ENCODE assay signal across 23 cellular contexts in genomic region chr17:80096531-80097306, GRCh38. TPM values are rescaled to one million over a fixed set of nuclear protein-coding genes. Genes with fewer than 3 reads are reported as not detected.
DNase-seq lines count a peak whose midpoint lies in the region; ATAC-seq, FAIRE-seq and TF ChIP-seq lines count a peak whose summit lies in the region.
"Had no signal": no experiment of that assay in that cellular context is flagged by ENCODE, and none has a peak within 500 bp of the region (broad histone marks: within the 10 kb centered on the region; RNA-seq: fewer than 3 reads in every experiment).

No MANE protein-coding gene starts in this region.

- H2AFZ ChIP-seq in IMR-90 (replicated peaks; ENCODE audit: low read length, poor library complexity) (peak overlapping the region; percentile 33), H1 (ENCODE audit: low read length) (no peak overlapping the region), neural progenitor cell (replicated peaks) (no peak overlapping the region)

- DNase-seq in IMR-90 (no peak), NCI-H2171 treated with DMSO at 0.1 percent for 48 hours (lab: John Stamatoyannopoulos, UW) (peak; percentile 27), H1 (ENCODE audit: low read depth in 1 of 2, low spot score in 2 of 2) (peak in 1 of 2 experiments; percentile 37), neural progenitor cell (ENCODE audit: low spot score) (no peak), GM20000 (ENCODE audit: low spot score) (no peak), H54 (ENCODE audit: insufficient read length, low spot score) (no peak)
- DNase-seq in stimulated activated naive CD4-positive, alpha-beta T cell treated with Interleukin-2 at 50 U/mL for 16 hours (lab: John Stamatoyannopoulos, UW), result no peak
- DNase-seq: activated CD4-positive, alpha-beta T cell treated with anti-CD3 and anti-CD28 coated beads for 4 hours; CD4-positive, CD25-positive, alpha-beta regulatory T cell; central memory CD4-positive, alpha-beta T cell; EL; mammary epithelial cell; NCI-H1092; NCI-H2081; NCI-H510A; occipital lobe; testis had no signal

- no peaks in the 10 kb centered on the region for H4K20me1 ChIP-seq in IMR-90 (ENCODE audit: insufficient read depth, low read length)
- no peaks in the 10 kb centered on the region for H4K20me1 ChIP-seq in H1 (replicated peaks in 1 of 2; ENCODE audit: control insufficient read depth in 1 of 2, insufficient read depth in 2 of 2, low read length in 2 of 2)
- H4K20me1 ChIP-seq in neural progenitor cell (ENCODE audit: low read depth), result no peaks in the 10 kb centered on the region

- TF ChIP-seq POLR2A in IMR-90 (IDR thresholded peaks at IDR 0.05; ENCODE audit: low read depth, low read length), result no peak
- TF ChIP-seq POLR2A in H1 (IDR thresholded peaks at IDR 0.05; ENCODE audit: control extremely low read depth in 1 of 2, low read depth in 2 of 2, low read length in 2 of 2), result no peak
- TF ChIP-seq POLR2A in H54 (IDR thresholded peaks at IDR 0.05; ENCODE audit: low read depth, low read length), result no peak

- H3K4ac ChIP-seq in IMR-90 (ENCODE audit: low read depth, low read length), result no peak overlapping the region
- H3K4ac ChIP-seq in H1 (replicated peaks; ENCODE audit: insufficient read length, low read depth, low read length), result no peak overlapping the region

- CTCF ChIA-PET in IMR-90 (lab: Yijun Ruan, JAX), result no interaction called here
- CTCF ChIA-PET in H1 (lab: Charles Lee; ENCODE audit: partially characterized antibody), result interaction anchor here (0.9 to 1.9 kb wide), 4 partner anchors 11 to 42 kb away, joined by 3 to 5 read pairs (median 3); no protein-coding TSS in a partner anchor

- TF ChIP-seq CTCF in IMR-90 (conservative IDR thresholded peaks at IDR 0.05; ENCODE audit: low read depth, low read length), result no peak
- TF ChIP-seq CTCF in H1 (IDR thresholded peaks at IDR 0.05; ENCODE audit: control extremely low read depth in 1 of 3, insufficient read depth in 1 of 3, low read depth in 1 of 3, low read length in 3 of 3), result no peak
- TF ChIP-seq CTCF in neural progenitor cell (IDR thresholded peaks at IDR 0.05), result no peak
- TF ChIP-seq CTCF in GM20000 (IDR thresholded peaks at IDR 0.05; ENCODE audit: extremely low read depth, missing control alignments), result no peak

- H3K27ac ChIP-seq in IMR-90 (ENCODE audit: insufficient read depth, low read length) (no peak overlapping the region), H1 (ENCODE audit: low read depth, low read length) (no peak overlapping the region), neural progenitor cell (no peak overlapping the region)
- H3K27ac ChIP-seq: ascending aorta, SK-N-MC, testis had no signal

- H4K5ac ChIP-seq in IMR-90 (ENCODE audit: low read depth, low read length) (no peak overlapping the region), H1 (ENCODE audit: insufficient read length, low read depth, low read length) (no peak overlapping the region)

- H3K27ac Mint-ChIP-seq in neural progenitor cell, result peak overlapping the region; percentile 14
- H3K27ac Mint-ChIP-seq: activated naive CD8-positive, alpha-beta T cell; activated T-helper 1 cell treated with anti-CD3 and anti-CD28 coated beads, Interleukin-12 subunit alpha, Interleukin-12 subunit beta, Interleukin-2, Interleukin-4 antibody, amounts not matched to agents 30 ng/mL and 10 ng/mL and 1 ng/mL, durations not matched to agents 14 hours and 24 hours and 36 hours; CD4-positive, CD25-positive, alpha-beta regulatory T cell had no signal

- H3K79me2 ChIP-seq in H1 (ENCODE audit: control insufficient read depth in 1 of 2, insufficient read depth in 2 of 2, low read length in 2 of 2), result no peaks in the 10 kb centered on the region
- no peaks in the 10 kb centered on the region for H3K79me2 ChIP-seq in neural progenitor cell (ENCODE audit: low read depth)

- H3K23ac ChIP-seq in IMR-90 (ENCODE audit: low read depth, low read length), result no peak overlapping the region
- H3K23ac ChIP-seq in H1 (ENCODE audit: insufficient read length), result no peak overlapping the region

- 66% methylated on average over 4 of the region's 17 CpGs; no CpG with 5 or more reads in 1 of the 2 experiments for WGBS in IMR-90 (ENCODE audit: extremely low coverage in 2 of 2, insufficient read length in 1 of 2), 2 experiments
- 90% methylated on average over 12 of the region's 17 CpGs; no CpG with 5 or more reads in 1 of the 2 experiments for WGBS in H1 (ENCODE audit: extremely low coverage in 1 of 2, insufficient coverage in 1 of 2, insufficient read length in 1 of 2, insufficient replicate concordance in 2 of 2, low coverage in 1 of 2, low lambda C conversion rate in 2 of 2, missing lambda C conversion rate in 1 of 2), 2 experiments

- no peak overlapping the region for H2BK12ac ChIP-seq in H1 (ENCODE audit: low read depth, low read length)

- H3K56ac ChIP-seq in IMR-90 (ENCODE audit: extremely low read depth, insufficient read depth, low read length), result no peak overlapping the region
- no peak overlapping the region for H3K56ac ChIP-seq in H1 (replicated peaks; ENCODE audit: insufficient read length, low read depth, low read length)

- peaks cover 2% of the 10 kb centered on the region; the same call in 1 of the 2 replicates for H3K23me2 ChIP-seq in H1 (ENCODE audit: low read depth, low read length)

- no peak for TF ChIP-seq RAD21 in IMR-90 (IDR thresholded peaks at IDR 0.05; ENCODE audit: low read length)
- no peak for TF ChIP-seq RAD21 in H1 (IDR thresholded peaks at IDR 0.05 in 1 of 2, conservative IDR thresholded peaks at IDR 0.05 in 1 of 2; ENCODE audit: low read depth in 2 of 2, low read length in 2 of 2)

- H3K18ac ChIP-seq in IMR-90 (ENCODE audit: low read depth, low read length) (no peak overlapping the region), H1 (ENCODE audit: extremely low read depth, low read length) (no peak overlapping the region)

- H3K27me3 ChIP-seq in IMR-90 (ENCODE audit: control insufficient read depth, insufficient read depth, low read length), result peaks cover 2% of the 10 kb centered on the region
- H3K27me3 ChIP-seq in H1 (replicated peaks in 1 of 4; ENCODE audit: control insufficient read depth in 3 of 4, extremely low read depth in 1 of 4, insufficient read depth in 3 of 4, low read length in 3 of 4), result peaks cover 0 to 6% (median 5%) of the 10 kb centered on the region in 4 experiments; a peak in 3 of 7 replicates
- peaks cover 14% of the 10 kb centered on the region for H3K27me3 ChIP-seq in neural progenitor cell
- H3K27me3 ChIP-seq: ascending aorta, testis had no signal

- H3K27me3 Mint-ChIP-seq in neural progenitor cell (ENCODE audit: insufficient read depth, low read depth), result peaks cover 17% of the 10 kb centered on the region
- H3K27me3 Mint-ChIP-seq: activated naive CD8-positive, alpha-beta T cell had no signal

- H2AK5ac ChIP-seq in IMR-90 (ENCODE audit: low read depth, low read length), result no peak overlapping the region
- H2AK5ac ChIP-seq in H1 (ENCODE audit: low read depth, low read length), result no peak overlapping the region

- H3K9me3 Mint-ChIP-seq in neural progenitor cell, result no peaks in the 10 kb centered on the region
- H3K9me3 Mint-ChIP-seq: activated T-helper 1 cell treated with anti-CD3 and anti-CD28 coated beads, Interleukin-12 subunit alpha, Interleukin-12 subunit beta, Interleukin-2, Interleukin-4 antibody, amounts not matched to agents 30 ng/mL and 10 ng/mL and 1 ng/mL, durations not matched to agents 14 hours and 24 hours and 36 hours had no signal

- H4K8ac ChIP-seq in IMR-90 (ENCODE audit: low read depth in 2 of 2, low read length in 2 of 2), result no peak overlapping the region
- peak overlapping the region; percentile 46; the same call in 1 of the 2 replicates for H4K8ac ChIP-seq in H1 (ENCODE audit: extremely low read depth, insufficient read depth, low read length)

- H3K9me3 ChIP-seq in IMR-90 (ENCODE audit: control insufficient read depth, insufficient read depth, low read length) (no peaks in the 10 kb centered on the region), H1 (ENCODE audit: insufficient read depth in 2 of 2, low read depth in 1 of 2, low read length in 1 of 2) (no peaks in the 10 kb centered on the region), neural progenitor cell (ENCODE audit: low read depth) (no peaks in the 10 kb centered on the region)
- H3K9me3 ChIP-seq: ascending aorta, testis had no signal

- no peak overlapping the region for H2BK20ac ChIP-seq in IMR-90 (ENCODE audit: low read depth, low read length)
- H2BK20ac ChIP-seq in H1 (ENCODE audit: low read length), result no peak overlapping the region

- H3K4me2 ChIP-seq in IMR-90 (ENCODE audit: low read depth, low read length) (no peak overlapping the region), H1 (ENCODE audit: insufficient read depth in 1 of 2, low read depth in 2 of 2, low read length in 2 of 2) (no peak overlapping the region), neural progenitor cell (no peak overlapping the region)
- H3K4me2 ChIP-seq: smooth muscle cell had no signal

- H3K4me1 ChIP-seq in IMR-90 (ENCODE audit: control insufficient read depth, insufficient read depth, low read length) (no peaks in the 10 kb centered on the region), H1 (replicated peaks in 1 of 4; ENCODE audit: control insufficient read depth in 3 of 4, insufficient read depth in 4 of 4, low read length in 3 of 4) (no peaks in the 10 kb centered on the region; a peak in 1 of 7 replicates), neural progenitor cell (no peaks in the 10 kb centered on the region)
- H3K4me1 ChIP-seq: testis had no signal

- POLR2A ChIA-PET in IMR-90 (lab: Charles Lee; ENCODE audit: unreplicated experiment), result no interaction called here
- POLR2A ChIA-PET in H1 (lab: Charles Lee; ENCODE audit: partially characterized antibody), result no interaction called here

- H2BK120ac ChIP-seq in IMR-90 (ENCODE audit: low read depth, low read length), result no peak overlapping the region
- no peak overlapping the region for H2BK120ac ChIP-seq in H1 (replicated peaks; ENCODE audit: low read depth, low read length)

- no TSS peak for BruUV-seq in IMR-90 (replicated peaks; lab: Mats Ljungman, UMichigan)

- H3K79me1 ChIP-seq in IMR-90 (ENCODE audit: low read depth in 1 of 2, low read length in 2 of 2), result peaks cover 0 to 2% of the 10 kb centered on the region in 2 experiments; a peak in 2 of 4 replicates
- H3K79me1 ChIP-seq in H1 (ENCODE audit: low read depth, low read length), result no peaks in the 10 kb centered on the region

- in situ Hi-C loops in IMR-90 (cut with MboI; ENCODE audit: low sequenced_read_pairs), result no loop called here

- no peak for FAIRE-seq in H1 (lab: Jason Lieb, UNC)
- no peak for FAIRE-seq in H54 (lab: Jason Lieb, UNC)
- FAIRE-seq: D721Med had no signal

- H3F3A ChIP-seq in neural progenitor cell (ENCODE audit: low read depth), result no peaks in the 10 kb centered on the region

- H4K91ac ChIP-seq in IMR-90 (ENCODE audit: insufficient read depth, low read depth, low read length) (no peak overlapping the region), H1 (replicated peaks; ENCODE audit: insufficient read length, low read length) (no peak overlapping the region)

- H2BK5ac ChIP-seq in IMR-90 (ENCODE audit: low read depth, low read length, poor library complexity, severe bottlenecking), result no peak overlapping the region
- H2BK5ac ChIP-seq in H1 (ENCODE audit: low read depth, low read length), result no peak overlapping the region

- peaks cover 2% of the 10 kb centered on the region for H3K36me3 Mint-ChIP-seq in neural progenitor cell
- H3K36me3 Mint-ChIP-seq: activated naive CD8-positive, alpha-beta T cell; CD4-positive, CD25-positive, alpha-beta regulatory T cell had no signal

- no peak for TF ChIP-seq EP300 in H1 (IDR thresholded peaks at IDR 0.05; ENCODE audit: borderline replicate concordance in 1 of 2, low read depth in 2 of 2, low read length in 2 of 2)

- H2AK9ac ChIP-seq in IMR-90 (replicated peaks; ENCODE audit: low read depth, low read length, poor library complexity), result peak overlapping the region; percentile 58

- H3K36me3 ChIP-seq in IMR-90 (ENCODE audit: control insufficient read depth, insufficient read depth, low read length), result no peaks in the 10 kb centered on the region
- H3K36me3 ChIP-seq in H1 (ENCODE audit: control insufficient read depth in 2 of 4, insufficient read depth in 4 of 4, low read length in 3 of 4), result no peaks in the 10 kb centered on the region
- H3K36me3 ChIP-seq in neural progenitor cell, result no peaks in the 10 kb centered on the region
- H3K36me3 ChIP-seq: ascending aorta had no signal

- peaks cover 3% of the 10 kb centered on the region; the same call in 1 of the 2 replicates for H3K9me1 ChIP-seq in IMR-90 (ENCODE audit: insufficient read depth, low read length)

- H2BK15ac ChIP-seq in IMR-90 (ENCODE audit: low read depth, low read length) (no peak overlapping the region), H1 (ENCODE audit: low read length) (no peak overlapping the region)

- H3K4me3 ChIP-seq in IMR-90 (ENCODE audit: insufficient read depth, low read depth, low read length) (no peak overlapping the region), H1 (ENCODE audit: extremely low read depth in 1 of 4, insufficient read depth in 2 of 4, low read depth in 3 of 4, low read length in 4 of 4) (no peak overlapping the region), neural progenitor cell (no peak overlapping the region)
- H3K4me3 ChIP-seq: ascending aorta, SK-N-MC, smooth muscle cell, testis had no signal

- H3K14ac ChIP-seq in IMR-90 (replicated peaks; ENCODE audit: low read depth, low read length) (no peak overlapping the region), H1 (ENCODE audit: insufficient read length) (no peak overlapping the region)

- intact Hi-C loops in IMR-90 (cut with micrococcal nuclease), result no loop called here

- H3K4me1 Mint-ChIP-seq in neural progenitor cell, result peaks cover 13% of the 10 kb centered on the region

- H3K9ac ChIP-seq in IMR-90 (ENCODE audit: low read depth, low read length) (no peak overlapping the region), H1 (replicated peaks in 1 of 4; ENCODE audit: extremely low read depth in 1 of 4, low read depth in 3 of 4, low read length in 3 of 4) (no peak overlapping the region), neural progenitor cell (no peak overlapping the region)

- dilution Hi-C loops in IMR-90 (cut with HindIII; ENCODE audit: low sequenced_read_pairs, unreplicated experiment), result no loop called here

- H3K4me3 Mint-ChIP-seq in neural progenitor cell, result no peak overlapping the region
- H3K4me3 Mint-ChIP-seq: activated naive CD8-positive, alpha-beta T cell; activated T-helper 1 cell treated with anti-CD3 and anti-CD28 coated beads, Interleukin-12 subunit alpha, Interleukin-12 subunit beta, Interleukin-2, Interleukin-4 antibody, amounts not matched to agents 30 ng/mL and 10 ng/mL and 1 ng/mL, durations not matched to agents 14 hours and 24 hours and 36 hours had no signal

- no peak for ATAC-seq in IMR-90 (ENCODE audit: low read depth)

RNA-seq across cellular contexts. Expression of gene GAA, which starts 4.7 kb away (rescaled TPM):
- total RNA-seq in IMR-90 (2012; rRNA removed), result 2.2 and 3.3 TPM in 2 replicates
- polyA plus RNA-seq in IMR-90 (2012; rRNA removed), result 14.0 and 14.8 TPM in 2 replicates
- polyA plus RNA-seq in IMR-90 (2012; cell fraction: cytosol; rRNA removed), result 11.4 and 20.5 TPM in 2 replicates
- polyA plus RNA-seq in IMR-90 (2012; cell fraction: nucleus; rRNA removed; ENCODE audit: low replicate concordance), result 47.4 and 93.1 TPM in 2 replicates
- total RNA-seq in H1 (2021; fragmentation: NEBNext Ultra II Directional; extraction: Animal tissue kit (Norgen Biotek cat#: 25700)), result 25.3 and 30.0 TPM in 2 replicates
- 14.8 and 32.7 TPM in 2 replicates for polyA plus RNA-seq in H1 (2011; rRNA removed)
- 24.0 TPM for polyA plus RNA-seq in H1 (2011; cell fraction: cytosol; rRNA removed)
- 151 TPM for polyA plus RNA-seq in H1 (2011; cell fraction: nucleus; rRNA removed)
- 20.2 to 49.6 TPM (median 37.7 TPM) in 4 replicates for polyA plus RNA-seq in H1 (2012, experiment 1 of 2)
- polyA plus RNA-seq in H1 (2012, experiment 2 of 2), result 24.4 TPM
- 45.2 TPM for polyA plus RNA-seq in H1 (2013, experiment 1 of 2)
- polyA plus RNA-seq in H1 (2013, experiment 2 of 2), result 38.1 TPM
- polyA minus RNA-seq in H1 (2011; rRNA and poly(A)+ RNA removed), result 5.0 and 7.6 TPM in 2 replicates
- polyA minus RNA-seq in H1 (2011; cell fraction: cytosol; rRNA and poly(A)+ RNA removed), result 17.7 TPM
- polyA minus RNA-seq in H1 (2011; cell fraction: nucleus; rRNA and poly(A)+ RNA removed), result 25.7 TPM
- 15.2 and 78.3 TPM in 2 replicates for total RNA-seq in neural progenitor cell (ENCODE audit: low replicate concordance)

RNA-seq across cellular contexts. Expression of gene EIF4A3, which starts 50.2 kb away (rescaled TPM):
- total RNA-seq in IMR-90 (2012; rRNA removed) (97.1 and 110 TPM in 2 replicates), neural progenitor cell (ENCODE audit: low replicate concordance) (89.3 and 102 TPM in 2 replicates)
- polyA plus RNA-seq in IMR-90 (2012; rRNA removed) (82.4 and 85.3 TPM in 2 replicates), H1 (2011; rRNA removed) (99.1 and 142 TPM in 2 replicates)
- 64.2 and 83.7 TPM in 2 replicates for polyA plus RNA-seq in IMR-90 (2012; cell fraction: cytosol; rRNA removed)
- polyA plus RNA-seq in IMR-90 (2012; cell fraction: nucleus; rRNA removed; ENCODE audit: low replicate concordance), result 46.8 and 170 TPM in 2 replicates
- total RNA-seq in H1 (2021; fragmentation: NEBNext Ultra II Directional; extraction: Animal tissue kit (Norgen Biotek cat#: 25700)), result 146 and 155 TPM in 2 replicates
- 140 TPM for polyA plus RNA-seq in H1 (2011; cell fraction: cytosol; rRNA removed)
- 77.5 TPM for polyA plus RNA-seq in H1 (2011; cell fraction: nucleus; rRNA removed)
- 156 to 184 TPM (median 166 TPM) in 4 replicates for polyA plus RNA-seq in H1 (2012, experiment 1 of 2)
- 48.6 TPM for polyA plus RNA-seq in H1 (2012, experiment 2 of 2)
- 81.9 TPM for polyA plus RNA-seq in H1 (2013, experiment 1 of 2)
- 84.3 TPM for polyA plus RNA-seq in H1 (2013, experiment 2 of 2)
- 108 and 113 TPM in 2 replicates for polyA minus RNA-seq in H1 (2011; rRNA and poly(A)+ RNA removed)
- 61.2 TPM for polyA minus RNA-seq in H1 (2011; cell fraction: cytosol; rRNA and poly(A)+ RNA removed)
- polyA minus RNA-seq in H1 (2011; cell fraction: nucleus; rRNA and poly(A)+ RNA removed), result 42.7 TPM
